ENCODE assay signal across 1 cellular context in genomic region chr15:98669638-98670037, GRCh38.
A peak's percentile ranks its signal among the peaks of the same experiment; 100 is the strongest.
TF ChIP-seq lines count a peak whose summit lies in the region.

No MANE protein-coding gene starts in this region.

TF ChIP-seq in HepG2, 621 proteins besides CTCF, POLR2A, EP300 and RAD21:
- TF ChIP-seq REST (IDR thresholded peaks at IDR 0.05; ENCODE audit: borderline replicate concordance in 1 of 2, low read depth in 1 of 2, low read length in 2 of 2) (no peak), ZNF451 (CRISPR knock-in tag; IDR thresholded peaks at IDR 0.05) (no peak), ZNF687 (CRISPR knock-in tag; IDR thresholded peaks at IDR 0.05) (peak; percentile 47), ZNF614 (CRISPR knock-in tag; IDR thresholded peaks at IDR 0.05; ENCODE audit: borderline replicate concordance) (no peak), TBX2 (CRISPR knock-in tag; IDR thresholded peaks at IDR 0.05; ENCODE audit: borderline replicate concordance) (0 out of 2 replicates have a peak, but pooled peaks have one; percentile 12), PHF21A (CRISPR knock-in tag; IDR thresholded peaks at IDR 0.05) (no peak), RARG (CRISPR knock-in tag; IDR thresholded peaks at IDR 0.05; ENCODE audit: low read depth) (no peak)
